8 cellular contexts compared by ENCODE assay signal in the genomic region with DNA sequence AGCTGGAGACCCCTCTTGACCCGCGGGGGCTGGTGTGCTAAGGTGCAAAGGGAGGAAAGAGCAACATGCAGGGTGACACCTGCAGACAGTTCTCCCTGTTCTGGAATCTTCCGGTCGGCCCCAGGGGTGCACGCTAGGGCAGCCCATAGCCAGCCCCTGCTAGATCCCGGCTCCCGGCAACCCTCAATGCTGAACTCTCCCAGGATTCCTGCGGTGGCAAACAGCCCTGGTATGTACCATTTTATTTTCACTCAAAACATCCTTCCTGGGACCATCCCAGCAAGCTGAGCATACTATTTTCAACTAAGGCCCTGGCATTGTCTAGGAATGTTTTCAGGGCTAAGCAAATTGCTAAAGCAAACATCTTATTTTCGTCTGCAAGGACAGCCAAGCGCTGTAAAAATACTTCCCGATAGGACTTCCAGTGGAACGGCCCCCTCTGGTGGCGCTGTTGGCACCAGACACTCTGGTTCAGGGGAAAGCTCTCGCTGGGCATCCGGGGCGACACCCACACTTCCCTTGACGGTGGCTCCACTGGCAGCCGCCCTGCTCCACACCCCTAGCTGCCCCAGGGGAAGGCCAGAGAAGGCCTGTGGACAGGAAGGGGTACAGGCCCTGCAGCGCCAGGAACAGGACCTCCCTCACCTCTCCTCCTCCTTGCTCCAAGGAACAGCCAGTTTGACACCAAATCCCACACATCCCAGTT.
DNase-seq lines count a peak whose midpoint lies in the region; ATAC-seq and TF ChIP-seq lines count a peak whose summit lies in the region.

No MANE protein-coding gene starts in this region.

- H3K9me3 ChIP-seq in adipocyte (ENCODE audit: control insufficient read depth, low read length) (no peaks in the 10 kb centered on the region), cardiac muscle cell (ENCODE audit: low read depth) (no peaks in the 10 kb centered on the region), parathyroid adenoma (ENCODE audit: control insufficient read depth, low read length) (no peaks in the 10 kb centered on the region)

- no peak for ATAC-seq in HG02642 (IDR thresholded peaks at IDR 0.05; ENCODE audit: poor library complexity, unreplicated experiment)
- no peak for ATAC-seq in HG03520 (IDR thresholded peaks at IDR 0.05; ENCODE audit: unreplicated experiment)

- peak; percentile 40 for DNase-seq in activated gamma-delta T cell treated with Interleukin-2 at 50 U/mL for 16 hours
- DNase-seq in activated gamma-delta T cell (lab: John Stamatoyannopoulos, UW) = no peak
- DNase-seq in NCI-H748 treated with DMSO at 0.1 percent for 48 hours (lab: John Stamatoyannopoulos, UW) = peak; percentile 0
- peak; percentile 95 for DNase-seq in adipocyte (ENCODE audit: low read depth)
- peak; percentile 78 to 81 for DNase-seq in cardiac muscle cell (ENCODE audit: low read depth in 1 of 2, low spot score in 1 of 2)

- H3K27ac ChIP-seq in cardiac muscle cell (peak overlapping the region; percentile 86), parathyroid adenoma (peak overlapping the region; percentile 34)

- peak overlapping the region; percentile 48 for H3K4me2 ChIP-seq in parathyroid adenoma (ENCODE audit: low read length)

- H3K4me3 ChIP-seq in adipocyte (ENCODE audit: low read length) = peak overlapping the region; percentile 49
- no peak overlapping the region for H3K4me3 ChIP-seq in cardiac muscle cell
- H3K4me3 ChIP-seq in parathyroid adenoma (ENCODE audit: low read depth, low read length) = peak overlapping the region; percentile 12

- peaks cover 68% of the 10 kb centered on the region for H3K4me1 ChIP-seq in adipocyte (ENCODE audit: control insufficient read depth, insufficient read depth, low read length)
- H3K4me1 ChIP-seq in cardiac muscle cell (ENCODE audit: low read depth) = peaks cover 40% of the 10 kb centered on the region
- H3K4me1 ChIP-seq in parathyroid adenoma = peaks cover 48% of the 10 kb centered on the region

- H3K9ac ChIP-seq in adipocyte (ENCODE audit: low read length) (peak overlapping the region; percentile 59), parathyroid adenoma (no peak overlapping the region)

- H2AFZ ChIP-seq in parathyroid adenoma = peak overlapping the region; percentile 57

- H3K79me2 ChIP-seq in parathyroid adenoma = peaks cover 46% of the 10 kb centered on the region

- no peaks in the 10 kb centered on the region for H3K27me3 ChIP-seq in adipocyte (replicated peaks; ENCODE audit: control insufficient read depth, insufficient read depth, low read length)
- H3K27me3 ChIP-seq in cardiac muscle cell = no peaks in the 10 kb centered on the region
- H3K27me3 ChIP-seq in parathyroid adenoma (ENCODE audit: control insufficient read depth, insufficient read depth, low read length) = no peaks in the 10 kb centered on the region

- TF ChIP-seq CTCF in cardiac muscle cell (IDR thresholded peaks at IDR 0.05; ENCODE audit: low read depth, low read length) = peak; percentile 84
- TF ChIP-seq CTCF in parathyroid adenoma (IDR thresholded peaks at IDR 0.05) = peak; percentile 90

- H3K36me3 ChIP-seq in adipocyte (ENCODE audit: control insufficient read depth, insufficient read depth, low read length, severe bottlenecking) = no peaks in the 10 kb centered on the region
- H3K36me3 ChIP-seq in cardiac muscle cell = no peaks in the 10 kb centered on the region
- H3K36me3 ChIP-seq in parathyroid adenoma (ENCODE audit: control insufficient read depth, insufficient read depth, low read length) = no peaks in the 10 kb centered on the region
